In the genomic region with DNA sequence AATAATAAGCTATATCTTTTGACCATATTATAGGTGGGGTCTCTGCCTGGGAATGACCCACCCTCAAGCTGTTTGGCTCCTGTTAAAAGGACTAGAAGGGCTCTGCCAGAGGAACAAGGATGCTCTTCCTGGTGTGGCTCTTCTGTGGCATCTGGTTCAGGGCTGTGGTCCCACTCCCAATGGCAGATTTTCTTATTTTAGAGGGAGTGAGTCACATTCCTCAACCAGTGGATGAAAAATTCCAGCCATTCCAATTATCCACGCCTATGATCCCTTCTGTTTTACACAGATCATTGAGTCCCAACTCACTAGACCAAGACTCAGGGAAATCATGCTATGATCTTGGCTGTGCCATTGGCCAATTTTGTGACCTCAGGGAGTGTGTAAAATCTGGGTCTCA, we compare ENCODE assay signal across 13 cellular contexts.
DNase-seq lines count a peak whose midpoint lies in the region; ATAC-seq and TF ChIP-seq lines count a peak whose summit lies in the region.
"Had no signal": no experiment of that assay in that cellular context is flagged by ENCODE, and none has a peak within 500 bp of the region (broad histone marks: within the 10 kb centered on the region; RNA-seq: fewer than 3 reads in every experiment).

No MANE protein-coding gene starts in this region.

- H3K4me1 Mint-ChIP-seq in effector memory CD8-positive, alpha-beta T cell (ENCODE audit: low read depth in 2 of 2), result no peaks in the 10 kb centered on the region
- H3K4me1 Mint-ChIP-seq: activated naive CD8-positive, alpha-beta T cell treated with anti-CD3 and anti-CD28 coated beads, Interleukin-2, amount 50 U/mL, for 24 hours; CD4-positive, CD25-positive, alpha-beta regulatory T cell had no signal

- no peaks in the 10 kb centered on the region for H3K79me2 ChIP-seq in fibroblast of lung (ENCODE audit: control insufficient read depth, insufficient read depth, low read length)
- H3K79me2 ChIP-seq in osteoblast (ENCODE audit: insufficient read depth, low read length), result no peaks in the 10 kb centered on the region

- peak; percentile 91 for DNase-seq in EL
- no peak for DNase-seq in SK-N-MC (ENCODE audit: low read depth, low spot score)
- DNase-seq in fibroblast of lung (ENCODE audit: low read depth in 2 of 2), result peak; percentile 10 to 90
- no peak for DNase-seq in osteoblast (ENCODE audit: insufficient read length, low spot score, missing footprints)
- no peak for DNase-seq in DMS153 treated with DMSO at 0.1 percent for 48 hours (lab: John Stamatoyannopoulos, UW; ENCODE audit: unreplicated experiment)
- no peak for DNase-seq in effector memory CD8-positive, alpha-beta T cell
- DNase-seq: activated CD4-positive, alpha-beta T cell treated with anti-CD3 and anti-CD28 coated beads for 4 hours; activated naive CD8-positive, alpha-beta T cell treated with anti-CD3 and anti-CD28 coated beads, Interleukin-2, amount 50 U/mL, for 24 hours; CD4-positive, CD25-positive, alpha-beta regulatory T cell; NCI-H187 treated with DMSO at 0.1 percent for 48 hours; stimulated activated CD4-positive, alpha-beta T cell treated with anti-CD3 and anti-CD28 coated beads, Interleukin-4, amount 100 ng/mL, for 24 hours had no signal

- H3K4me2 ChIP-seq in fibroblast of lung (ENCODE audit: extremely low read depth, insufficient read depth, low read length) (peak overlapping the region; percentile 69), osteoblast (ENCODE audit: insufficient read depth, low read length) (peak overlapping the region; percentile 69)

- peak overlapping the region; percentile 81; the same call in 1 of the 2 replicates for H3K27ac ChIP-seq in SK-N-MC
- H3K27ac ChIP-seq in fibroblast of lung (ENCODE audit: insufficient read depth, low read length), result peak overlapping the region; percentile 53
- peak overlapping the region; percentile 87 for H3K27ac ChIP-seq in osteoblast (ENCODE audit: low read depth, low read length)

- no peak overlapping the region for H3K27ac Mint-ChIP-seq in effector memory CD8-positive, alpha-beta T cell
- H3K27ac Mint-ChIP-seq: activated naive CD8-positive, alpha-beta T cell treated with anti-CD3 and anti-CD28 coated beads, Interleukin-2, amount 50 U/mL, for 24 hours; CD4-positive, CD25-positive, alpha-beta regulatory T cell had no signal

- TF ChIP-seq CTCF in fibroblast of lung (conservative IDR thresholded peaks at IDR 0.05 in 1 of 2, IDR thresholded peaks at IDR 0.05 in 1 of 2; ENCODE audit: low read depth in 1 of 2, low read length in 2 of 2) (no peak), osteoblast (IDR thresholded peaks at IDR 0.05; ENCODE audit: extremely low read depth, low read depth, low read length) (no peak)

- no peak overlapping the region for H2AFZ ChIP-seq in fibroblast of lung (ENCODE audit: low read length)
- peak overlapping the region; percentile 8 for H2AFZ ChIP-seq in osteoblast (ENCODE audit: low read length)

- no peaks in the 10 kb centered on the region for H3K27me3 Mint-ChIP-seq in effector memory CD8-positive, alpha-beta T cell
- H3K27me3 Mint-ChIP-seq: activated naive CD8-positive, alpha-beta T cell treated with anti-CD3 and anti-CD28 coated beads, Interleukin-2, amount 50 U/mL, for 24 hours; CD4-positive, CD25-positive, alpha-beta regulatory T cell had no signal

- H3K9ac ChIP-seq in SK-N-MC (ENCODE audit: insufficient read length) (no peak overlapping the region), fibroblast of lung (ENCODE audit: insufficient read depth, low read length) (no peak overlapping the region)

- peaks cover 14% of the 10 kb centered on the region for H3K4me1 ChIP-seq in fibroblast of lung (ENCODE audit: control insufficient read depth, extremely low read depth, insufficient read depth, low read length)
- peaks cover 19% of the 10 kb centered on the region for H3K4me1 ChIP-seq in osteoblast (ENCODE audit: insufficient read depth, low read length)

- H3K36me3 ChIP-seq in SK-N-MC (ENCODE audit: insufficient read depth, low read length) (no peaks in the 10 kb centered on the region), fibroblast of lung (ENCODE audit: control insufficient read depth, insufficient read depth, low read length) (no peaks in the 10 kb centered on the region), osteoblast (ENCODE audit: insufficient read depth, low read length) (no peaks in the 10 kb centered on the region)

- ATAC-seq in HG03521 (IDR thresholded peaks at IDR 0.05; ENCODE audit: unreplicated experiment) (no peak), GM19463 (IDR thresholded peaks at IDR 0.05; ENCODE audit: unreplicated experiment) (no peak)
- no peak for ATAC-seq in effector memory CD8-positive, alpha-beta T cell (replicated peaks)
- ATAC-seq: activated naive CD8-positive, alpha-beta T cell treated with anti-CD3 and anti-CD28 coated beads, Interleukin-2, amount 50 U/mL, for 24 hours had no signal

- no peaks in the 10 kb centered on the region for H3K9me3 ChIP-seq in SK-N-MC (ENCODE audit: low read depth, low read length)
- no peaks in the 10 kb centered on the region for H3K9me3 ChIP-seq in fibroblast of lung (ENCODE audit: control insufficient read depth, insufficient read depth, low read depth, low read length)
- H3K9me3 ChIP-seq in osteoblast (ENCODE audit: low read depth, low read length), result no peaks in the 10 kb centered on the region

- H3K36me3 Mint-ChIP-seq in effector memory CD8-positive, alpha-beta T cell (ENCODE audit: insufficient read depth), result peaks cover 2% of the 10 kb centered on the region
- H3K36me3 Mint-ChIP-seq: CD4-positive, CD25-positive, alpha-beta regulatory T cell had no signal

- H4K20me1 ChIP-seq in fibroblast of lung (ENCODE audit: control insufficient read depth, extremely low read depth, insufficient read depth, low read length) (no peaks in the 10 kb centered on the region), osteoblast (ENCODE audit: insufficient read depth, low read length) (no peaks in the 10 kb centered on the region)

- H3K4me3 Mint-ChIP-seq in effector memory CD8-positive, alpha-beta T cell, result no peak overlapping the region
- H3K4me3 Mint-ChIP-seq: activated naive CD8-positive, alpha-beta T cell treated with anti-CD3 and anti-CD28 coated beads, Interleukin-2, amount 50 U/mL, for 24 hours; CD4-positive, CD25-positive, alpha-beta regulatory T cell had no signal

- no peaks in the 10 kb centered on the region for H3K9me3 Mint-ChIP-seq in effector memory CD8-positive, alpha-beta T cell
- H3K9me3 Mint-ChIP-seq: activated naive CD8-positive, alpha-beta T cell treated with anti-CD3 and anti-CD28 coated beads, Interleukin-2, amount 50 U/mL, for 24 hours; CD4-positive, CD25-positive, alpha-beta regulatory T cell had no signal

- H3K4me3 ChIP-seq in SK-N-MC (no peak overlapping the region), fibroblast of lung (replicated peaks in 1 of 4; ENCODE audit: control extremely low read depth in 1 of 4, insufficient read depth in 1 of 4, low read depth in 3 of 4, low read length in 4 of 4) (no peak overlapping the region), osteoblast (ENCODE audit: insufficient read depth, low read length) (peak overlapping the region; percentile 2)

- H3K27me3 ChIP-seq in fibroblast of lung (ENCODE audit: control insufficient read depth, insufficient read depth, low read length) (no peaks in the 10 kb centered on the region), osteoblast (ENCODE audit: insufficient read depth, low read length) (no peaks in the 10 kb centered on the region)

Comparison
In these comparisons a context has a peak if more than half of its experiments do, and no peak if none do; other contexts are left out.
1. DNase-seq: peak in EL (single experiment) and fibroblast of lung (2 of 2); none in SK-N-MC (single experiment), osteoblast (single experiment), DMS153 treated with DMSO at 0.1 percent for 48 hours (single experiment) and effector memory CD8-positive, alpha-beta T cell (0 of 3).
2. Peak in every context shown above with its lines, with median percentiles within 50 percentile points of each other: H3K27ac ChIP-seq.